ENCODE assay signal across 8 cellular contexts in genomic region chr3:156509209-156510174, GRCh38. TPM values are rescaled to one million over a fixed set of nuclear protein-coding genes. Genes with fewer than 3 reads are reported as not detected.
DNase-seq lines count a peak whose midpoint lies in the region; ATAC-seq and TF ChIP-seq lines count a peak whose summit lies in the region.

No MANE protein-coding gene starts in this region.

- H3K4me3 ChIP-seq in uterus = no peak overlapping the region
- H3K4me3 ChIP-seq in lower leg skin (ENCODE audit: low read depth, poor library complexity, severe bottlenecking) = no peak overlapping the region

- TF ChIP-seq POLR2A in uterus (IDR thresholded peaks at IDR 0.05) (no peak), lower leg skin (IDR thresholded peaks at IDR 0.05) (no peak)

- 57 to 60% methylated on average over 5 of the region's 5 CpGs for WGBS in lower leg skin, 2 donors

- DNase-seq in DMS53 (lab: John Stamatoyannopoulos, UW) (peak; percentile 71), HT1080 (ENCODE audit: low read depth) (peak; percentile 78), NOMO-1 treated with DMSO at 0.1 percent for 48 hours (lab: John Stamatoyannopoulos, UW; ENCODE audit: unreplicated experiment) (peak; percentile 69), left kidney (ENCODE audit: low read depth, low spot score) (peak; percentile 71), uterus (no peak), lower leg skin (ENCODE audit: low spot score in 2 of 2) (no peak)
- DNase-seq in central memory CD4-positive, alpha-beta T cell = peak; percentile 55

- H3K27me3 ChIP-seq in uterus = no peaks in the 10 kb centered on the region

- no peaks in the 10 kb centered on the region for H3K9me3 ChIP-seq in uterus

- H3K4me1 ChIP-seq in uterus = no peaks in the 10 kb centered on the region

- intact Hi-C loops in uterus (cut with DNase I; ENCODE audit: low total_unique reads) = loop anchor here (5.0 kb wide), 1 partner anchor 357 kb away; no protein-coding TSS in a partner anchor
- intact Hi-C loops in lower leg skin (cut with DNase I; ENCODE audit: low total_unique reads) = loop anchor here (5.0 kb wide), 1 partner anchor 352 kb away; no protein-coding TSS in a partner anchor

- H3K27ac ChIP-seq in uterus = no peak overlapping the region

- ATAC-seq in GM19463 (IDR thresholded peaks at IDR 0.05; ENCODE audit: unreplicated experiment) = peak; percentile 82

- peak; percentile 58 to 73 (median 63) for TF ChIP-seq CTCF in uterus (IDR thresholded peaks at IDR 0.05)
- no peak for TF ChIP-seq CTCF in lower leg skin (IDR thresholded peaks at IDR 0.05)

- no peaks in the 10 kb centered on the region for H3K36me3 ChIP-seq in uterus

RNA-seq across cellular contexts. Expression of gene SSR3, which starts 45.4 kb away (rescaled TPM):
- total RNA-seq in HT1080 (2014; rRNA removed; shearing (Covaris generic)) = 563 and 655 TPM in 2 replicates
- 434 and 472 TPM in 2 replicates for polyA plus RNA-seq in HT1080 (2015; cell fraction: cytosol; rRNA removed)
- 259 and 305 TPM in 2 replicates for polyA plus RNA-seq in HT1080 (2015; cell fraction: nucleus; rRNA removed)
- 100 to 1,000 TPM in 3 of 4 donors, 10 to 100 TPM in 1; 96.8 to 172 (median 128) TPM for total RNA-seq in uterus
- 10 to 100 TPM; 27.5 to 72.9 (median 44.4) TPM for total RNA-seq in lower leg skin

Comparison
In these comparisons a context has a peak if more than half of its experiments do, and no peak if none do; other contexts are left out.
1. DNase-seq: peak in DMS53 (single experiment), HT1080 (single experiment), NOMO-1 treated with DMSO at 0.1 percent for 48 hours (single experiment), central memory CD4-positive, alpha-beta T cell (single experiment) and left kidney (single experiment); none in uterus (0 of 2) and lower leg skin (0 of 2).
2. CTCF ChIP-seq: peak in uterus (4 of 4); none in lower leg skin (0 of 3).